15 cellular contexts compared by ENCODE assay signal in the genomic region with DNA sequence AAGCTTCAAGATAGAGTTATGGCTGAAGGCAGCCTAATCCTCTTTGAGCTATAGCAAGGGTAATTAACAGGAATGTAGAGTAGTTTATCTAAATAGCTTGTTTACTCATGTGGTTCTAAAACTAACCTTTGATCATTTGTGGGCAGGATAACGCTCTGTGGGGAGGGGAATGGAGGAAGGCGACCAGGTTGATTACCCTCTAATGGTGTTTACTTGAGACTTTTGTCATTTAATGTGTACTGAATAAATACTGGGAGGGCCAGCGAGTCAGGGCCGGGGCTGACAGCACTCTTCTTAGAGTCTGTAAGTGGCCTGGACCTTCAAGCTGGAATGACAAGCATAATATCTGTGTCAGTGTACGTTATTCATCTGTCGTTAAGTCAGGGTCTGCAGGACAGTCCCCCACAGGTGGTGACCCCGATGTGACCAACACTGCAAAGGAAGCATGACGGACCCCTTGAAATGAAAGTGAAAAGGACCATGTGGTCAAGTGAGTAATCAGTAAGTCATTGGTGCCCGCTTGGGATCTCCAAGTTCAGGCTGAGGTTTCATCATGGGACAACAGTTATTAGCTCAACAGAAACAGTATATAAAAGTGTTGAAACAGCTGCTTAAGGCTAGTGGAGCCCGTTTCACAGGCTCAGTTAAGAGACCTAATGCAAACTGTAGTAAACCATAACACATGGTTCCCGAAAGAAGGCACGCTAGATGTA.
DNase-seq lines count a peak whose midpoint lies in the region; ATAC-seq and TF ChIP-seq lines count a peak whose summit lies in the region.
"Had no signal": no experiment of that assay in that cellular context is flagged by ENCODE, and none has a peak within 500 bp of the region (broad histone marks: within the 10 kb centered on the region; RNA-seq: fewer than 3 reads in every experiment).

No MANE protein-coding gene starts in this region.

- no peak overlapping the region for H2BK5ac ChIP-seq in H9 (ENCODE audit: insufficient read length, low read length)

- peaks cover 27 to 38% of the 10 kb centered on the region in 2 experiments for H3K4me1 Mint-ChIP-seq in H9
- peaks cover 11% of the 10 kb centered on the region for H3K4me1 Mint-ChIP-seq in neural crest cell

- H3K9ac ChIP-seq in H9 (ENCODE audit: extremely low read depth, insufficient read length, low read length), result no peak overlapping the region

- WGBS in H9 (ENCODE audit: extremely low coverage, insufficient read length, low lambda C conversion rate), result no CpG with 5 or more reads among the region's 12 CpGs

- H2BK20ac ChIP-seq in H9 (ENCODE audit: low read depth, low read length, poor library complexity, severe bottlenecking), result no peak overlapping the region

- H3K4me1 ChIP-seq in H9 (ENCODE audit: insufficient read depth, low read length), result peaks cover 2% of the 10 kb centered on the region; the same call in 1 of the 2 replicates
- H3K4me1 ChIP-seq: gastroesophageal sphincter had no signal

- H2BK15ac ChIP-seq in H9 (ENCODE audit: low read depth, low read length), result no peak overlapping the region

- H3K79me1 ChIP-seq in H9 (ENCODE audit: insufficient read depth, low read depth, low read length, poor library complexity, severe bottlenecking), result no peaks in the 10 kb centered on the region

- no peak overlapping the region for H4K5ac ChIP-seq in H9 (ENCODE audit: insufficient read length, low read depth, low read length)

- H3K36me3 Mint-ChIP-seq in H9 (ENCODE audit: insufficient read depth in 1 of 3, low read depth in 3 of 3) (0 out of 7 replicates have a peak, but pooled peaks cover 0 to 3% (median 0%) of the 10 kb centered on the region in 3 experiments), neural crest cell (ENCODE audit: low read depth) (peaks cover 69% of the 10 kb centered on the region)

- H3K23ac ChIP-seq in H9 (ENCODE audit: insufficient read length, low read depth, low read length), result no peak overlapping the region

- no peak overlapping the region for H2AK5ac ChIP-seq in H9 (ENCODE audit: insufficient read length, low read length)

- H2BK12ac ChIP-seq in H9 (ENCODE audit: insufficient read length, low read depth, low read length), result no peak overlapping the region

- H3K23me2 ChIP-seq in H9 (ENCODE audit: insufficient read length, low read depth, low read length, poor library complexity, severe bottlenecking), result no peaks in the 10 kb centered on the region

- H3K14ac ChIP-seq in H9 (ENCODE audit: insufficient read depth, low read length), result no peak overlapping the region

- no peak overlapping the region for H3K56ac ChIP-seq in H9 (ENCODE audit: insufficient read length, low read depth, low read length)

- peaks cover 30% of the 10 kb centered on the region for H3K27me3 ChIP-seq in H9 (ENCODE audit: insufficient read depth, low read length)
- H3K27me3 ChIP-seq: gastroesophageal sphincter had no signal

- no peak overlapping the region for H2AFZ ChIP-seq in H9 (ENCODE audit: low read length)

- H3K18ac ChIP-seq in H9 (ENCODE audit: insufficient read length, low read depth, low read length), result no peak overlapping the region

- no peak overlapping the region for H3T11ph ChIP-seq in H9 (ENCODE audit: low read length)

- DNase-seq in H9 (peak; percentile 35), NOMO-1 treated with dmso at 0.1 percent for 144 hours (lab: John Stamatoyannopoulos, UW; ENCODE audit: unreplicated experiment) (peak; percentile 56), fibroblast of mammary gland (ENCODE audit: low read depth) (peak; percentile 65), neural crest cell (ENCODE audit: low read depth, low spot score) (no peak)
- DNase-seq: activated CD4-positive, alpha-beta T cell treated with anti-CD3 and anti-CD28 coated beads, Interleukin-2, amount 10 ng/mL, durations not matched to agents 24 days and 14 days; activated effector memory CD4-positive, alpha-beta T cell treated with anti-CD3 and anti-CD28 coated beads, Interleukin-2, amount 50 U/mL, for 16 hours; CD8-positive, alpha-beta memory T cell; NCI-H1092; posterior cingulate gyrus; SW 1271 had no signal

- no peak overlapping the region for H3K27ac ChIP-seq in H9 (ENCODE audit: insufficient read length, low read depth, low read length)
- H3K27ac ChIP-seq: gastroesophageal sphincter had no signal

- no peak for TF ChIP-seq CTCF in H9 (conservative IDR thresholded peaks at IDR 0.05)
- TF ChIP-seq CTCF in fibroblast of mammary gland (conservative IDR thresholded peaks at IDR 0.05; ENCODE audit: control insufficient read depth, insufficient read depth, low read depth, low read length), result no peak
- no peak for TF ChIP-seq CTCF in neural crest cell (conservative IDR thresholded peaks at IDR 0.05)

- H3K27me3 Mint-ChIP-seq in H9 (ENCODE audit: low read depth), result peaks cover 65% of the 10 kb centered on the region
- no peaks in the 10 kb centered on the region for H3K27me3 Mint-ChIP-seq in neural crest cell (ENCODE audit: low read depth)
- H3K27me3 Mint-ChIP-seq: activated CD4-positive, alpha-beta T cell treated with anti-CD3 and anti-CD28 coated beads, Interleukin-2, amount 10 ng/mL, durations not matched to agents 24 days and 14 days; CD8-positive, alpha-beta memory T cell had no signal

- no peaks in the 10 kb centered on the region for H3K9me3 Mint-ChIP-seq in H9
- peaks cover 19% of the 10 kb centered on the region for H3K9me3 Mint-ChIP-seq in neural crest cell

- H3K27ac Mint-ChIP-seq in H9 (no peak overlapping the region), neural crest cell (ENCODE audit: unreplicated experiment) (peak overlapping the region; percentile 30)
- H3K27ac Mint-ChIP-seq: activated CD4-positive, alpha-beta T cell treated with anti-CD3 and anti-CD28 coated beads, Interleukin-2, amount 10 ng/mL, durations not matched to agents 24 days and 14 days; CD8-positive, alpha-beta memory T cell had no signal

- no peaks in the 10 kb centered on the region for H3K9me3 ChIP-seq in H9 (ENCODE audit: control insufficient read depth, low read depth, low read length)
- H3K9me3 ChIP-seq: gastroesophageal sphincter had no signal

- no peak overlapping the region for H4K91ac ChIP-seq in H9 (ENCODE audit: insufficient read length, low read depth, low read length)

- no peak overlapping the region for H3K4me2 ChIP-seq in H9 (ENCODE audit: insufficient read depth, insufficient read length, low read length)

- no peak overlapping the region for H2BK120ac ChIP-seq in H9 (ENCODE audit: low read depth, low read length, poor library complexity, severe bottlenecking)

- no peaks in the 10 kb centered on the region for H4K20me1 ChIP-seq in H9 (ENCODE audit: control insufficient read depth, insufficient read depth, insufficient read length)

- H4K8ac ChIP-seq in H9 (replicated peaks; ENCODE audit: insufficient read length, low read depth, low read length), result no peak overlapping the region

- H3K4me3 ChIP-seq in fibroblast of mammary gland (ENCODE audit: control insufficient read depth, low read depth, low read length), result no peak overlapping the region
- H3K4me3 ChIP-seq: gastroesophageal sphincter had no signal

- H3K4me3 Mint-ChIP-seq in H9, result no peak overlapping the region
- H3K4me3 Mint-ChIP-seq in neural crest cell, result no peak overlapping the region
- H3K4me3 Mint-ChIP-seq: activated CD4-positive, alpha-beta T cell treated with anti-CD3 and anti-CD28 coated beads, Interleukin-2, amount 10 ng/mL, durations not matched to agents 24 days and 14 days; CD8-positive, alpha-beta memory T cell had no signal

- no peak overlapping the region for H3K4ac ChIP-seq in H9 (ENCODE audit: low read depth, low read length)

- no peak for ATAC-seq in HG03039 (IDR thresholded peaks at IDR 0.05; ENCODE audit: unreplicated experiment)
- no peak for ATAC-seq in GM21619 (IDR thresholded peaks at IDR 0.05; ENCODE audit: unreplicated experiment)
- ATAC-seq in GM21723 (IDR thresholded peaks at IDR 0.05; ENCODE audit: unreplicated experiment), result no peak
- ATAC-seq in HG02885 (IDR thresholded peaks at IDR 0.05; ENCODE audit: poor library complexity, unreplicated experiment), result no peak
- ATAC-seq: gastroesophageal sphincter had no signal

- no peaks in the 10 kb centered on the region for H3K79me2 ChIP-seq in H9 (ENCODE audit: insufficient read depth, low read length)
